ENCODE assay signal across 12 cellular contexts in genomic region chr4:96016615-96017299, GRCh38.
A peak's percentile ranks its signal among the peaks of the same experiment; 100 is the strongest.
DNase-seq lines count a peak whose midpoint lies in the region; ATAC-seq and TF ChIP-seq lines count a peak whose summit lies in the region.
"Had no signal": no experiment of that assay in that cellular context is flagged by ENCODE, and none has a peak within 500 bp of the region (broad histone marks: within the 10 kb centered on the region; RNA-seq: fewer than 3 reads in every experiment).

No MANE protein-coding gene starts in this region.

- no peak overlapping the region for H3K4me3 ChIP-seq in transverse colon
- H3K4me3 ChIP-seq: heart right ventricle had no signal

- DNase-seq in GM20000 (ENCODE audit: low spot score), result peak; percentile 4
- peak; percentile 28 for DNase-seq in astrocyte of the hippocampus (ENCODE audit: low read depth, low spot score)
- DNase-seq in omental fat pad (ENCODE audit: low spot score), result no peak
- DNase-seq in GM19240 (ENCODE audit: insufficient read length, low spot score), result no peak
- DNase-seq in activated CD4-positive, alpha-beta T cell treated with anti-CD3 and anti-CD28 coated beads, Interleukin-2, amount 50 U/mL, for 4 hours, result no peak
- DNase-seq in left colon, result no peak
- DNase-seq in transverse colon, result no peak
- DNase-seq: DMS 273 treated with DMSO at 0.1 percent for 48 hours, heart right ventricle, NCI-H526 treated with DMSO at 0.1 percent for 48 hours, T-cell had no signal

- H3K4me1 ChIP-seq in transverse colon, result no peaks in the 10 kb centered on the region

- no peaks in the 10 kb centered on the region for H3K36me3 ChIP-seq in transverse colon
- H3K36me3 ChIP-seq: heart right ventricle had no signal

- TF ChIP-seq CTCF in GM20000 (IDR thresholded peaks at IDR 0.05; ENCODE audit: extremely low read depth, missing control alignments) (no peak), omental fat pad (IDR thresholded peaks at IDR 0.05) (no peak), transverse colon (IDR thresholded peaks at IDR 0.05) (no peak)

- H3K27ac ChIP-seq in transverse colon, result no peak overlapping the region
- H3K27ac ChIP-seq: heart right ventricle had no signal

- TF ChIP-seq POLR2A in transverse colon (IDR thresholded peaks at IDR 0.05), result no peak

- no peaks in the 10 kb centered on the region for H3K9me3 ChIP-seq in transverse colon

- in situ Hi-C loops in transverse colon (cut with MboI; ENCODE audit: low pct_ligation_motif_present in 1 of 4, low pct_unique_long_range_greater_than_20kb in 1 of 4, low sequenced_read_pairs in 3 of 4), result no loop called here

- no peak for TF ChIP-seq EP300 in transverse colon (IDR thresholded peaks at IDR 0.05; ENCODE audit: low read depth)

- ATAC-seq in HG03095 (IDR thresholded peaks at IDR 0.05; ENCODE audit: unreplicated experiment), result peak; percentile 79
- ATAC-seq in omental fat pad (ENCODE audit: low FRiP score), result peak; percentile 91
- no peak for ATAC-seq in left colon
- ATAC-seq: T-cell had no signal

- no peaks in the 10 kb centered on the region for H3K27me3 ChIP-seq in transverse colon
- H3K27me3 ChIP-seq: heart right ventricle had no signal

- 68 to 70% methylated on average over 4 of the region's 4 CpGs for WGBS in transverse colon (ENCODE audit: low coverage in 1 of 2), 2 donors

- intact Hi-C loops in left colon (cut with DNase I, micrococcal nuclease), result no loop called here
- intact Hi-C loops in transverse colon (cut with DNase I; ENCODE audit: low total_unique reads), result no loop called here

Comparison
In these comparisons a context has a peak if more than half of its experiments do, and no peak if none do; other contexts are left out.
1. DNase-seq: peak in GM20000 (single experiment) and astrocyte of the hippocampus (single experiment); none in omental fat pad (single experiment), GM19240 (single experiment), activated CD4-positive, alpha-beta T cell treated with anti-CD3 and anti-CD28 coated beads, Interleukin-2, amount 50 U/mL, for 4 hours (0 of 2), left colon (0 of 2) and transverse colon (single experiment).